In the genomic region with DNA sequence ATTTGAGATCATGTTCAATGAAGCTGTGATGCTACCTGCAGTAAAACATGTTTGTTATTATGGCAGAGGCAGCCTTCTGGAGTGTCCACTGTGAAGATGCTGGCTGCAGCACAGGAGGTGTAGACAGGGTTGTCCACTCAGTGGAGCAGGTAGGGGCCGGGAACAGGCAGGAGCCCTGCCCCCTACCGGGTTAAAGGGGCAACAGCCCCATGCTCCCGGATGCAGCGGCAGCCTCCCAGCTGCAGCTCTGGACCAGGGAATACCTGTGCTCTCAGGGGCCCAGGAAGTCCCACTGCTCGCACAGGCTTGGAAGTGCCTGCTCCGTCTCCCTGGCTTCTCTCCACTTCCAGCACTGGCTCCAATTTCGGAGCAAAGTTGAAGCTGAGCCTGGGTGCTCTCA, we compare ENCODE assay signal across 22 cellular contexts.
DNase-seq lines count a peak whose midpoint lies in the region; ATAC-seq, FAIRE-seq and TF ChIP-seq lines count a peak whose summit lies in the region.
"Had no signal": no experiment of that assay in that cellular context is flagged by ENCODE, and none has a peak within 500 bp of the region (broad histone marks: within the 10 kb centered on the region; RNA-seq: fewer than 3 reads in every experiment).

No MANE protein-coding gene starts in this region.

- H3K27ac Mint-ChIP-seq in WTC11: no peak overlapping the region
- no peak overlapping the region for H3K27ac Mint-ChIP-seq in activated T-helper 1 cell treated with anti-CD3 and anti-CD28 coated beads, Interleukin-12 subunit alpha, Interleukin-12 subunit beta, Interleukin-2, Interleukin-4 antibody, amounts not matched to agents 30 ng/mL and 10 ng/mL and 1 ng/mL, durations not matched to agents 14 hours and 24 hours and 36 hours
- H3K27ac Mint-ChIP-seq: GM23338, T-helper 17 cell had no signal

- H4K8ac ChIP-seq in neuronal stem cell (ENCODE audit: low read depth, low read length): peak overlapping the region; percentile 45

- intact Hi-C loops in activated T-helper 1 cell treated with anti-CD3 and anti-CD28 coated beads, Interleukin-12 subunit alpha, Interleukin-12 subunit beta, Interleukin-2, Interleukin-4 antibody, amounts not matched to agents 30 ng/mL and 10 ng/mL and 1 ng/mL, durations not matched to agents 14 hours and 24 hours and 36 hours (cut with micrococcal nuclease): no loop called here
- intact Hi-C loops in dorsolateral prefrontal cortex (cut with DNase I): no loop called here

- H4K91ac ChIP-seq in neuronal stem cell (ENCODE audit: low read depth, low read length, poor library complexity): no peak overlapping the region

- H3K23ac ChIP-seq in neuronal stem cell (ENCODE audit: low read depth, low read length, poor library complexity): peak overlapping the region; percentile 9

- H3K4me2 ChIP-seq in neuronal stem cell (ENCODE audit: insufficient read depth, low read length, poor library complexity, severe bottlenecking): no peak overlapping the region
- H3K4me2 ChIP-seq: GM23338 had no signal

- no peak overlapping the region for H2AFZ ChIP-seq in neuronal stem cell (ENCODE audit: low read length)
- H2AFZ ChIP-seq: GM23338 had no signal

- H3K18ac ChIP-seq in neuronal stem cell (ENCODE audit: low read length): peak overlapping the region; percentile 31

- peaks cover 0 to 2% of the 10 kb centered on the region in 2 donors for H3K4me1 ChIP-seq in neuronal stem cell (ENCODE audit: control insufficient read depth in 2 of 2, insufficient read depth in 1 of 2, low read depth in 1 of 2, low read length in 2 of 2)

- TF ChIP-seq CTCF in WTC11 (IDR thresholded peaks at IDR 0.05) (no peak), dorsolateral prefrontal cortex (IDR thresholded peaks at IDR 0.05 in 54 of 56, conservative IDR thresholded peaks at IDR 0.05 in 2 of 56; ENCODE audit: low read depth in 1 of 56, partially characterized antibody in 56 of 56) (no peak)

- H3K36me3 Mint-ChIP-seq in WTC11: no peaks in the 10 kb centered on the region
- H3K36me3 Mint-ChIP-seq in activated T-helper 1 cell treated with anti-CD3 and anti-CD28 coated beads, Interleukin-12 subunit alpha, Interleukin-12 subunit beta, Interleukin-2, Interleukin-4 antibody, amounts not matched to agents 30 ng/mL and 10 ng/mL and 1 ng/mL, durations not matched to agents 14 hours and 24 hours and 36 hours (ENCODE audit: low read depth): no peaks in the 10 kb centered on the region

- H3K27me3 Mint-ChIP-seq in WTC11 (ENCODE audit: low read depth): no peaks in the 10 kb centered on the region
- H3K27me3 Mint-ChIP-seq in activated T-helper 1 cell treated with anti-CD3 and anti-CD28 coated beads, Interleukin-12 subunit alpha, Interleukin-12 subunit beta, Interleukin-2, Interleukin-4 antibody, amounts not matched to agents 30 ng/mL and 10 ng/mL and 1 ng/mL, durations not matched to agents 14 hours and 24 hours and 36 hours (ENCODE audit: insufficient read depth): no peaks in the 10 kb centered on the region
- H3K27me3 Mint-ChIP-seq: T-helper 17 cell had no signal

- no peak overlapping the region for H3K9ac ChIP-seq in neuronal stem cell (ENCODE audit: low read depth, low read length, poor library complexity)

- ATAC-seq in WTC11: peak; percentile 77
- ATAC-seq: GM23338, PC-3, T-helper 17 cell had no signal

- peak; percentile 62 for FAIRE-seq in HTR-8/SVneo (lab: Jason Lieb, UNC)
- FAIRE-seq: D721Med, GM19239 had no signal

- no peak overlapping the region for H2BK120ac ChIP-seq in neuronal stem cell (ENCODE audit: low read depth, low read length)

- CTCF ChIA-PET in WTC11 (lab: Charles Lee): interaction anchor here (0.7 to 0.9 kb wide), 2 partner anchors 353 to 394 kb away, joined by 3 read pairs; no protein-coding TSS in a partner anchor

- peak overlapping the region; percentile 77 for H2BK15ac ChIP-seq in neuronal stem cell (ENCODE audit: low read length)

- H3K27ac ChIP-seq in neuronal stem cell (replicated peaks; ENCODE audit: low read length) (no peak overlapping the region), dorsolateral prefrontal cortex (no peak overlapping the region)
- H3K27ac ChIP-seq: C4-2B had no signal

- no CpG with 5 or more reads among the region's 7 CpGs for WGBS in neuronal stem cell (ENCODE audit: extremely low coverage in 2 of 2, insufficient read length in 2 of 2, insufficient replicate concordance in 1 of 2), 2 donors

- H3K14ac ChIP-seq in neuronal stem cell (ENCODE audit: low read length): no peak overlapping the region

- POLR2A ChIA-PET in WTC11 (lab: Charles Lee): no interaction called here

- peak overlapping the region; percentile 35 for H2BK5ac ChIP-seq in neuronal stem cell (ENCODE audit: low read length)

- no peaks in the 10 kb centered on the region for H3K4me1 Mint-ChIP-seq in WTC11
- H3K4me1 Mint-ChIP-seq in activated T-helper 1 cell treated with anti-CD3 and anti-CD28 coated beads, Interleukin-12 subunit alpha, Interleukin-12 subunit beta, Interleukin-2, Interleukin-4 antibody, amounts not matched to agents 30 ng/mL and 10 ng/mL and 1 ng/mL, durations not matched to agents 14 hours and 24 hours and 36 hours (ENCODE audit: low read depth): no peaks in the 10 kb centered on the region
- H3K4me1 Mint-ChIP-seq: GM23338, T-helper 17 cell had no signal

- H3K4me3 ChIP-seq in neuronal stem cell (ENCODE audit: low read length in 2 of 2) (no peak overlapping the region), dorsolateral prefrontal cortex (no peak overlapping the region)
- H3K4me3 ChIP-seq: GM23338, MG63 had no signal

- H2BK12ac ChIP-seq in neuronal stem cell (ENCODE audit: low read length): no peak overlapping the region

- DNase-seq in HTR-8/SVneo (ENCODE audit: insufficient read length, low spot score) (no peak), WTC11 (ENCODE audit: low spot score) (peak; percentile 23), neuronal stem cell (ENCODE audit: low spot score) (no peak), dorsolateral prefrontal cortex (no peak), superior temporal gyrus (ENCODE audit: extremely low spot score) (no peak)
- DNase-seq in activated T-helper 1 cell treated with anti-CD3 and anti-CD28 coated beads, Interleukin-12 subunit alpha, Interleukin-12 subunit beta, Interleukin-2, Interleukin-4 antibody, amounts not matched to agents 30 ng/mL and 10 ng/mL and 1 ng/mL, durations not matched to agents 14 hours and 24 hours and 36 hours (ENCODE audit: low spot score): no peak
- DNase-seq in activated CD4-positive, alpha-beta T cell treated with anti-CD3 and anti-CD28 coated beads, Interleukin-2, amount 50 U/mL, for 48 hours: no peak
- DNase-seq: AML-193, Kasumi-1, MG63, NCI-H1048, NCI-H1436 treated with DMSO at 0.1 percent for 48 hours, NCI-H2081 treated with DMSO at 0.1 percent for 48 hours, NCI-H510A treated with DMSO at 0.1 percent for 48 hours, NCI-H82, PC-3, RPMI8226, T-helper 17 cell had no signal

- H3K27me3 ChIP-seq in neuronal stem cell (ENCODE audit: control insufficient read depth in 3 of 3, insufficient read depth in 3 of 3, low read depth in 1 of 3, low read length in 3 of 3) (no peaks in the 10 kb centered on the region), dorsolateral prefrontal cortex (no peaks in the 10 kb centered on the region)
- H3K27me3 ChIP-seq: MG63 had no signal

- no peak overlapping the region for H3K4me3 Mint-ChIP-seq in WTC11
- H3K4me3 Mint-ChIP-seq in activated T-helper 1 cell treated with anti-CD3 and anti-CD28 coated beads, Interleukin-12 subunit alpha, Interleukin-12 subunit beta, Interleukin-2, Interleukin-4 antibody, amounts not matched to agents 30 ng/mL and 10 ng/mL and 1 ng/mL, durations not matched to agents 14 hours and 24 hours and 36 hours: no peak overlapping the region
- H3K4me3 Mint-ChIP-seq: GM23338, T-helper 17 cell had no signal

- no peak overlapping the region for H3K4ac ChIP-seq in neuronal stem cell (ENCODE audit: low read length)

- peaks cover 25% of the 10 kb centered on the region for H3K9me3 Mint-ChIP-seq in WTC11
- H3K9me3 Mint-ChIP-seq in activated T-helper 1 cell treated with anti-CD3 and anti-CD28 coated beads, Interleukin-12 subunit alpha, Interleukin-12 subunit beta, Interleukin-2, Interleukin-4 antibody, amounts not matched to agents 30 ng/mL and 10 ng/mL and 1 ng/mL, durations not matched to agents 14 hours and 24 hours and 36 hours: peaks cover 14% of the 10 kb centered on the region
- H3K9me3 Mint-ChIP-seq: GM23338 had no signal

- H3K9me3 ChIP-seq in neuronal stem cell (replicated peaks in 1 of 2; ENCODE audit: control insufficient read depth in 2 of 2, insufficient read depth in 1 of 2, low read depth in 1 of 2, low read length in 2 of 2): peaks cover 0 to 6% of the 10 kb centered on the region in 2 donors
- H3K9me3 ChIP-seq: MG63 had no signal

- no peaks in the 10 kb centered on the region for H3K79me1 ChIP-seq in neuronal stem cell (ENCODE audit: low read depth, low read length)

- no peaks in the 10 kb centered on the region for H3K36me3 ChIP-seq in neuronal stem cell (replicated peaks in 1 of 2; ENCODE audit: control insufficient read depth in 2 of 2, insufficient read depth in 2 of 2, low read length in 2 of 2)
- H3K36me3 ChIP-seq: MG63 had no signal

- H2AK5ac ChIP-seq in neuronal stem cell (ENCODE audit: low read depth, low read length): no peak overlapping the region

TF ChIP-seq in WTC11, 78 proteins besides CTCF, POLR2A, EP300 and RAD21:
- no peak for TF ChIP-seq NFE2L1 (CRISPR knock-in tag; IDR thresholded peaks at IDR 0.05)
TF ChIP-seq in WTC11: peak in this region for 0.
